ENCODE assay signal across 8 cellular contexts in the genomic region with DNA sequence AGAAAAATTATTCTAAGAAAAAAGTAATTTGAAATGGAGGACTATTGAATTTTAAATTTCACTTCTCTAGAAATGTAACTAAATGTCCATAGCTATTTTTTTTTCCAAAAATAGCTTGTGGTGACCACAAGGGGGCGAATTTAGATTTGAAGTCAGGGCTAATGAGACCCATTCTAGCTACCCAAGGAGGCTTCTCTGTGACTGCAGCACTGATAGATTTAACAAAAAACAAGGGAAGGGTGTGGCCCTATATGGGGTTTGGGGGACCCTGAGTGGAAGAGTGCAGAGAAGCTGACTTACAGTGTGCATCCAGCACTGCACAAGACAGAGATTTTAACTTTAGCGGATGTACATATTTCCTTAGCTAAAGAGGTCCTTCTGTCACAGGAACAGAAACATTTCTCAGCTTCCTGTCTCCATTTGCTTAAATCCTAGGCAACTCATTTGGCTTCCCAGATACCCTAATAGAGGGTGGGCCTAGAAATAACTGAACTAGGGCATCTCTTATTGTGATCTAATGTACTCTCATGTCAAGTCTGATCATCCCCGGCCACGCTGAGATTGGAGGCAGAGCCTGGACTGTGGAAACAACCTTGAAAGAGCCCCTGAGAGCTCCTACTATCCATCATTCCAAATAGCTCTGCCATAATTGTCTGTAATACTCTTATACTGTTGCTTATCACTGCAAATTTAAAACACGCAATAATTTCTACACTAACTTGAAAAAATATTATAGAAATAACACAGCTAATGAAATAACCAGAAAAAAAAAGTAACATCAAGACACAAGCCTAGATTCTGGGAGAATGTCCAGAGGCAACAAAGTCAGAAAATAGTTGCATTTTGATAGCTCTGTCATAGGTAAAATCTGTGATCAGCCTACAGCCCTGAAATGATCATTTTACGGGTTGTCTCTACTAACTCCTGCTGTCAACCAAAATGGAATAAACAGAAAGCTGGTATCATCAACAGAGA.
DNase-seq lines count a peak whose midpoint lies in the region; ATAC-seq, FAIRE-seq and TF ChIP-seq lines count a peak whose summit lies in the region.

No MANE protein-coding gene starts in this region.

- DNase-seq in AG08395 (ENCODE audit: low spot score) = peak; percentile 42
- peak; percentile 7 for DNase-seq in GM12891 (ENCODE audit: insufficient read length, low spot score)
- DNase-seq in OCI-LY7 (ENCODE audit: low spot score) = peak; percentile 49
- peak; percentile 63 for DNase-seq in endothelial cell of umbilical vein (ENCODE audit: low read depth, low spot score)
- no peak for DNase-seq in progenitor cell of endocrine pancreas (ENCODE audit: low spot score, unreplicated experiment)
- no peak for DNase-seq in activated CD4-positive, alpha-beta memory T cell treated with anti-CD3 and anti-CD28 coated beads for 36 hours
- DNase-seq in stimulated activated CD4-positive, alpha-beta T cell treated with anti-CD3 and anti-CD28 coated beads, Interleukin-2, amount 100 ng/mL, for 48 hours = no peak

- H3K9me3 Mint-ChIP-seq in progenitor cell of endocrine pancreas (ENCODE audit: low read depth) = no peaks in the 10 kb centered on the region
- H3K9me3 Mint-ChIP-seq in activated CD4-positive, alpha-beta memory T cell treated with anti-CD3 and anti-CD28 coated beads for 36 hours = no peaks in the 10 kb centered on the region

- H2AFZ ChIP-seq in OCI-LY7 (ENCODE audit: low read length) (no peak overlapping the region), endothelial cell of umbilical vein (ENCODE audit: low read depth, low read length) (peak overlapping the region; percentile 64)

- H3K9ac ChIP-seq in endothelial cell of umbilical vein (replicated peaks; ENCODE audit: extremely low read depth, insufficient read depth, low read length) = no peak overlapping the region

- TF ChIP-seq CTCF in OCI-LY7 (conservative IDR thresholded peaks at IDR 0.05; ENCODE audit: low read length) = peak; percentile 82
- TF ChIP-seq CTCF in endothelial cell of umbilical vein (IDR thresholded peaks at IDR 0.05; ENCODE audit: extremely low read depth in 1 of 2, insufficient read depth in 1 of 2, low read depth in 1 of 2, low read length in 2 of 2) = peak; percentile 51 to 57
- peak; percentile 83 for TF ChIP-seq CTCF in progenitor cell of endocrine pancreas (IDR thresholded peaks at IDR 0.05; ENCODE audit: unreplicated experiment)

- POLR2A ChIA-PET in OCI-LY7 (lab: Charles Lee) (interaction anchor here (1.0 kb wide), 1 partner anchor 12 kb away, joined by 4 read pairs; no protein-coding TSS in a partner anchor), endothelial cell of umbilical vein (lab: Charles Lee) (no interaction called here)
- POLR2A ChIA-PET in activated CD4-positive, alpha-beta memory T cell treated with anti-CD3 and anti-CD28 coated beads for 36 hours (lab: Charles Lee) = no interaction called here

- H3K4me1 ChIP-seq in OCI-LY7 (ENCODE audit: insufficient read depth, low read length, poor library complexity, severe bottlenecking) = no peaks in the 10 kb centered on the region
- H3K4me1 ChIP-seq in endothelial cell of umbilical vein (ENCODE audit: control insufficient read depth, extremely low read depth, insufficient read depth, low read length) = peaks cover 3% of the 10 kb centered on the region

- H3K27ac ChIP-seq in OCI-LY7 (ENCODE audit: low read depth, low read length, poor library complexity, severe bottlenecking) (no peak overlapping the region), endothelial cell of umbilical vein (ENCODE audit: insufficient read depth, low read depth, low read length) (no peak overlapping the region)

- no peak overlapping the region for H3K4me2 ChIP-seq in OCI-LY7 (ENCODE audit: low read length)
- no peak overlapping the region for H3K4me2 ChIP-seq in endothelial cell of umbilical vein (ENCODE audit: insufficient read depth, low read length)

- no peak overlapping the region for H3K27ac Mint-ChIP-seq in progenitor cell of endocrine pancreas
- no peak overlapping the region for H3K27ac Mint-ChIP-seq in activated CD4-positive, alpha-beta memory T cell treated with anti-CD3 and anti-CD28 coated beads for 36 hours

- intact Hi-C loops in OCI-LY7 (cut with micrococcal nuclease; ENCODE audit: unreplicated experiment) = loop anchor here (5.0 to 10.0 kb wide), 2 partner anchors 609 to 1707 kb away; a partner anchor contains a TSS
- intact Hi-C loops in endothelial cell of umbilical vein (cut with micrococcal nuclease) = loop anchor here (1.0 to 10.0 kb wide), 4 partner anchors 190 to 606 kb away; a partner anchor contains a TSS
- intact Hi-C loops in activated CD4-positive, alpha-beta memory T cell treated with anti-CD3 and anti-CD28 coated beads for 36 hours (cut with micrococcal nuclease) = loop anchor here (5.0 to 10.0 kb wide), 2 partner anchors 607 to 1709 kb away; no protein-coding TSS in a partner anchor

- H3K9me3 ChIP-seq in OCI-LY7 (ENCODE audit: low read length) (no peaks in the 10 kb centered on the region), endothelial cell of umbilical vein (replicated peaks; ENCODE audit: control insufficient read depth, insufficient read depth, low read length) (no peaks in the 10 kb centered on the region)

- H3K36me3 ChIP-seq in OCI-LY7 (ENCODE audit: insufficient read depth, low read length) (no peaks in the 10 kb centered on the region), endothelial cell of umbilical vein (ENCODE audit: control insufficient read depth in 2 of 2, extremely low read depth in 1 of 2, insufficient read depth in 2 of 2, low read length in 2 of 2) (no peaks in the 10 kb centered on the region)

- H3K79me2 ChIP-seq in OCI-LY7 (ENCODE audit: insufficient read depth, low read depth, low read length) (no peaks in the 10 kb centered on the region), endothelial cell of umbilical vein (ENCODE audit: control insufficient read depth, insufficient read depth, low read length) (no peaks in the 10 kb centered on the region)

- TF ChIP-seq POLR2A in GM12891 (IDR thresholded peaks at IDR 0.05; ENCODE audit: low read depth, low read length) (no peak), endothelial cell of umbilical vein (IDR thresholded peaks at IDR 0.05; ENCODE audit: low read depth, low read length) (no peak)

- BruUV-seq in OCI-LY7 (replicated peaks; lab: Mats Ljungman, UMichigan) = no TSS peak
- no TSS peak for BruUV-seq in endothelial cell of umbilical vein (replicated peaks; lab: Mats Ljungman, UMichigan)

- dilution Hi-C loops in endothelial cell of umbilical vein (cut with MboI; ENCODE audit: extremely low pct_ligation_motif_present, low sequenced_read_pairs) = no loop called here

- H4K20me1 ChIP-seq in OCI-LY7 (ENCODE audit: insufficient read depth, low read length) (no peaks in the 10 kb centered on the region), endothelial cell of umbilical vein (replicated peaks; ENCODE audit: control insufficient read depth, extremely low read depth, insufficient read depth, low read length) (no peaks in the 10 kb centered on the region)

- no peaks in the 10 kb centered on the region for H3K9me1 ChIP-seq in endothelial cell of umbilical vein (replicated peaks; ENCODE audit: control insufficient read depth, extremely low read depth, insufficient read depth, low read length)

- peaks cover 2% of the 10 kb centered on the region for H3K4me1 Mint-ChIP-seq in progenitor cell of endocrine pancreas (ENCODE audit: low read depth)
- H3K4me1 Mint-ChIP-seq in activated CD4-positive, alpha-beta memory T cell treated with anti-CD3 and anti-CD28 coated beads for 36 hours (ENCODE audit: low read depth) = no peaks in the 10 kb centered on the region

- H3K4me3 ChIP-seq in OCI-LY7 (ENCODE audit: low read depth, low read length, poor library complexity, severe bottlenecking) = no peak overlapping the region
- H3K4me3 ChIP-seq in endothelial cell of umbilical vein (replicated peaks in 1 of 3; ENCODE audit: insufficient read depth in 1 of 3, low read depth in 1 of 3, low read length in 3 of 3) = no peak overlapping the region

- H3K9me2 ChIP-seq in OCI-LY7 (ENCODE audit: insufficient read depth, low read length) = no peaks in the 10 kb centered on the region

- H3K27me3 ChIP-seq in endothelial cell of umbilical vein (ENCODE audit: control insufficient read depth in 2 of 2, insufficient read depth in 2 of 2, low read length in 2 of 2) = no peaks in the 10 kb centered on the region

- FAIRE-seq in GM12891 (lab: Jason Lieb, UNC) = no peak
- FAIRE-seq in endothelial cell of umbilical vein (lab: Jason Lieb, UNC) = no peak

- peak; percentile 69 for ATAC-seq in HG03457 (IDR thresholded peaks at IDR 0.05; ENCODE audit: unreplicated experiment)

- CTCF ChIA-PET in OCI-LY7 (lab: Charles Lee; ENCODE audit: unreplicated experiment) (no interaction called here), endothelial cell of umbilical vein (lab: Charles Lee) (interaction anchor here (0.5 to 2.2 kb wide), 71 partner anchors 9 to 1708 kb away, joined by 3 to 108 read pairs (median 4); a partner anchor contains a TSS)
- CTCF ChIA-PET in activated CD4-positive, alpha-beta memory T cell treated with anti-CD3 and anti-CD28 coated beads for 36 hours (lab: Charles Lee) = interaction anchor here (0.6 to 1.8 kb wide), 8 partner anchors 14 to 1708 kb away, joined by 3 to 10 read pairs (median 4); a partner anchor contains a TSS

- H3K4me3 Mint-ChIP-seq in progenitor cell of endocrine pancreas (ENCODE audit: low read depth) = no peak overlapping the region
- no peak overlapping the region for H3K4me3 Mint-ChIP-seq in activated CD4-positive, alpha-beta memory T cell treated with anti-CD3 and anti-CD28 coated beads for 36 hours

- no peaks in the 10 kb centered on the region for H3K27me3 Mint-ChIP-seq in progenitor cell of endocrine pancreas
- no peaks in the 10 kb centered on the region for H3K27me3 Mint-ChIP-seq in activated CD4-positive, alpha-beta memory T cell treated with anti-CD3 and anti-CD28 coated beads for 36 hours

- no peaks in the 10 kb centered on the region for H3K36me3 Mint-ChIP-seq in progenitor cell of endocrine pancreas (ENCODE audit: insufficient read depth)
- H3K36me3 Mint-ChIP-seq in activated CD4-positive, alpha-beta memory T cell treated with anti-CD3 and anti-CD28 coated beads for 36 hours = no peaks in the 10 kb centered on the region

TF ChIP-seq in GM12891, 5 proteins besides CTCF, POLR2A, EP300 and RAD21:
- no peak for TF ChIP-seq SPI1 (IDR thresholded peaks at IDR 0.05; ENCODE audit: low read depth, low read length)

TF ChIP-seq in endothelial cell of umbilical vein, 7 proteins besides CTCF, POLR2A, EP300 and RAD21 (continues in another document):
- TF ChIP-seq POLR2AphosphoS5 (IDR thresholded peaks at IDR 0.05; ENCODE audit: insufficient read depth, low read depth, low read length) (no peak), MYC (IDR thresholded peaks at IDR 0.05; ENCODE audit: low read depth, low read length) (no peak), FOS (IDR thresholded peaks at IDR 0.05; ENCODE audit: borderline replicate concordance, insufficient read depth, low read length) (no peak), JUN (IDR thresholded peaks at IDR 0.05; ENCODE audit: borderline replicate concordance, insufficient read depth, insufficient read length, low read depth) (no peak)
- TF ChIP-seq, protein P1, sequence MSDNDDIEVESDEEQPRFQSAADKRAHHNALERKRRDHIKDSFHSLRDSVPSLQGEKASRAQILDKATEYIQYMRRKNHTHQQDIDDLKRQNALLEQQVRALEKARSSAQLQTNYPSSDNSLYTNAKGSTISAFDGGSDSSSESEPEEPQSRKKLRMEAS (IDR thresholded peaks at IDR 0.05; ENCODE audit: insufficient read depth, insufficient read length) = no peak

Comparison
In these comparisons a context has a peak if more than half of its experiments do, and no peak if none do; other contexts are left out.
1. DNase-seq: peak in AG08395 (single experiment), GM12891 (single experiment), OCI-LY7 (single experiment) and endothelial cell of umbilical vein (single experiment); none in progenitor cell of endocrine pancreas (single experiment), activated CD4-positive, alpha-beta memory T cell treated with anti-CD3 and anti-CD28 coated beads for 36 hours (single experiment) and stimulated activated CD4-positive, alpha-beta T cell treated with anti-CD3 and anti-CD28 coated beads, Interleukin-2, amount 100 ng/mL, for 48 hours (0 of 2).
2. Peak in every context shown above with its lines, with median percentiles within 50 percentile points of each other: CTCF ChIP-seq.